9 cellular contexts compared by ENCODE assay signal in the genomic region with DNA sequence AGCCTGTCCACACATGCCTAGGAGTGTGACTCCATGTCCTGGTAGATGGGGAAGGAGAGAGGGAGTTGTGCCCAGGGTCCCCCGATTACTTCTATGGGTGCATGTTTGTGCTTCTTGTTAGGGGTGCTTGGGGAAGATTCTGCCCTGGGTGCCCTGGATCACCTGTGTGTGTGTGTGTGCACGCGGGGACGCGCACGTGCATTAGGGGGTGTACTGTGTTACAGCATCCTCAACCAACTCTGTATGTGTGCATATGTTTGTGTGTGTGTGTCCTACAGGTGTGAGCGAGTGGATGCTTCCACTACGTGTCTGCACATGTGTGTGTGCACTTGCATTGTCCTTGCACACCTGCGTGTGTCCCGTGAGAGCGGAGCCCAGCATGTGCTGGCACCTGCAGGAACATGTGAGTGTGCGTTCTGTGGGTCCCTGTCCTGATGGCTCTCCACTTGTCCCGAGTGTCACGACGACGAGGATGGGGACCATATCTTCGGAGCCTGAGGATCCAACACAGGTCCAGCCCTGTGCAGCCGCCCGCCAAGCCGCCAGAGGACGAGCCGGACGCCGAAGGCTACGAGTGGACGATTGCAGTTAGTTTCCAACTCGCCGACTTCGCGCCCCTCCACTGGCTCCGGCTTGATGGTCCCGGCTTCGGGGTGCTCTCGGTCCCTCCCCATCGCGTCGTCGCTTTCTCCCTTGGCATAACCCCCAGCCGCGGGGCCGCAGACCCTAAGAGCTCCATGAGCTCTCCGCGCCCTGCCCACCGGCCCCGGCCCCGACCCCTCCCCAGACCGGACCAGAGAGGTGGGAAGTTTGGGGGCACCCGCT. TPM values are rescaled to one million over a fixed set of nuclear protein-coding genes. Genes with fewer than 3 reads are reported as not detected.
A peak's percentile ranks its signal among the peaks of the same experiment; 100 is the strongest.
DNase-seq lines count a peak whose midpoint lies in the region; ATAC-seq and TF ChIP-seq lines count a peak whose summit lies in the region.
"Had no signal": no experiment of that assay in that cellular context is flagged by ENCODE, and none has a peak within 500 bp of the region (broad histone marks: within the 10 kb centered on the region; RNA-seq: fewer than 3 reads in every experiment).

No MANE protein-coding gene starts in this region.

- H3F3A ChIP-seq in PC-9 (ENCODE audit: insufficient read depth, low read depth) = no peaks in the 10 kb centered on the region

- H3K36me3 ChIP-seq in PC-9 (ENCODE audit: low read depth) = no peaks in the 10 kb centered on the region

- H3K9me3 Mint-ChIP-seq in MCF 10A (ENCODE audit: unreplicated experiment) = no peaks in the 10 kb centered on the region
- H3K9me3 Mint-ChIP-seq in stimulated activated naive B cell treated with anti-CD40 and anti-IgM and Interleukin-4, amounts not matched to agents 10 μg/mL and 1 μg/mL and 100 μg/mL, for 72 hours = no peaks in the 10 kb centered on the region

- CTCF ChIA-PET in MCF 10A (lab: Yijun Ruan, JAX) = interaction anchor here (1.7 kb wide), 1 partner anchor 33 kb away, joined by 9 read pairs; no protein-coding TSS in a partner anchor
- CTCF ChIA-PET in PC-9 (lab: Charles Lee) = interaction anchor here (0.7 kb wide), 1 partner anchor 211 kb away, joined by 14 read pairs; no protein-coding TSS in a partner anchor

- 0 out of 2 replicates have a peak, but pooled peaks cover 4% of the 10 kb centered on the region for H4K20me1 ChIP-seq in PC-9 (ENCODE audit: insufficient read depth)

- no peaks in the 10 kb centered on the region for H3K36me3 Mint-ChIP-seq in MCF 10A (ENCODE audit: insufficient read depth, unreplicated experiment)
- H3K36me3 Mint-ChIP-seq in stimulated activated naive B cell treated with anti-CD40 and anti-IgM and Interleukin-4, amounts not matched to agents 10 μg/mL and 1 μg/mL and 100 μg/mL, for 72 hours = no peaks in the 10 kb centered on the region

- H3K4me2 ChIP-seq in PC-9 = no peak overlapping the region

- intact Hi-C loops in MCF 10A (cut with micrococcal nuclease) (loop anchor here (10.0 kb wide), 1 partner anchor 68 kb away; no protein-coding TSS in a partner anchor), PC-9 (cut with micrococcal nuclease; ENCODE audit: unreplicated experiment) (no loop called here)

- H3K27ac Mint-ChIP-seq in MCF 10A (ENCODE audit: low read depth, unreplicated experiment) = no peak overlapping the region
- no peak overlapping the region for H3K27ac Mint-ChIP-seq in stimulated activated naive B cell treated with anti-CD40 and anti-IgM and Interleukin-4, amounts not matched to agents 10 μg/mL and 1 μg/mL and 100 μg/mL, for 72 hours

- no peaks in the 10 kb centered on the region for H3K4me1 Mint-ChIP-seq in MCF 10A (ENCODE audit: insufficient read depth, unreplicated experiment)
- peaks cover 5 to 14% of the 10 kb centered on the region in 2 donors for H3K4me1 Mint-ChIP-seq in stimulated activated naive B cell treated with anti-CD40 and anti-IgM and Interleukin-4, amounts not matched to agents 10 μg/mL and 1 μg/mL and 100 μg/mL, for 72 hours

- no peak overlapping the region for H3K27ac ChIP-seq in PC-9
- H3K27ac ChIP-seq: SK-N-MC had no signal

- peaks cover 62% of the 10 kb centered on the region for H3K27me3 Mint-ChIP-seq in MCF 10A (ENCODE audit: insufficient read depth, unreplicated experiment)
- peaks cover 21 to 39% of the 10 kb centered on the region in 2 donors for H3K27me3 Mint-ChIP-seq in stimulated activated naive B cell treated with anti-CD40 and anti-IgM and Interleukin-4, amounts not matched to agents 10 μg/mL and 1 μg/mL and 100 μg/mL, for 72 hours

- peak overlapping the region; percentile 56 for H3K4me3 Mint-ChIP-seq in MCF 10A (ENCODE audit: unreplicated experiment)
- H3K4me3 Mint-ChIP-seq in stimulated activated naive B cell treated with anti-CD40 and anti-IgM and Interleukin-4, amounts not matched to agents 10 μg/mL and 1 μg/mL and 100 μg/mL, for 72 hours = peak overlapping the region; percentile 44 to 77

- H3K27me3 ChIP-seq in PC-9 (ENCODE audit: insufficient read depth, low read depth) = peaks cover 70% of the 10 kb centered on the region

- ATAC-seq in left lobe of liver = peak; percentile 61
- peak; percentile 12 to 29 for ATAC-seq in stimulated activated naive B cell treated with anti-CD40 and anti-IgM and Interleukin-4, amounts not matched to agents 10 μg/mL and 1 μg/mL and 100 μg/mL, for 72 hours (replicated peaks)
- no peak for ATAC-seq in HG02970 (IDR thresholded peaks at IDR 0.05; ENCODE audit: low FRiP score, unreplicated experiment)

- H2AFZ ChIP-seq in PC-9 = no peak overlapping the region

- H3K4me1 ChIP-seq in PC-9 (replicated peaks; ENCODE audit: insufficient read depth) = no peaks in the 10 kb centered on the region

- POLR2A ChIA-PET in MCF 10A (lab: Yijun Ruan, JAX) (interaction anchor here (1.0 to 1.2 kb wide), 2 partner anchors 33 to 49 kb away, joined by 3 to 4 read pairs; no protein-coding TSS in a partner anchor), PC-9 (lab: Charles Lee; ENCODE audit: unreplicated experiment) (interaction anchor here (0.6 kb wide), 1 partner anchor 328 kb away, joined by 5 read pairs; no protein-coding TSS in a partner anchor)

- H3K4me3 ChIP-seq in HFF-Myc (replicated peaks; ENCODE audit: low read depth, low read length) = peak overlapping the region; percentile 32
- no peak overlapping the region for H3K4me3 ChIP-seq in PC-9

- H3K9me2 ChIP-seq in PC-9 (ENCODE audit: insufficient read depth) = no peaks in the 10 kb centered on the region

- no peaks in the 10 kb centered on the region for H3K79me2 ChIP-seq in PC-9 (ENCODE audit: low read depth)

- H3K9me3 ChIP-seq in PC-9 (ENCODE audit: insufficient read depth, low read depth) = no peaks in the 10 kb centered on the region

- DNase-seq in HFF-Myc (ENCODE audit: extremely low read depth, low read depth) (no peak), MCF 10A (ENCODE audit: unreplicated experiment) (no peak), left lobe of liver (ENCODE audit: low spot score) (no peak), PC-9 (no peak), NCI-H2171 treated with DMSO at 0.1 percent for 48 hours (lab: John Stamatoyannopoulos, UW) (no peak), UCSD-AML1 (lab: John Stamatoyannopoulos, UW; ENCODE audit: unreplicated experiment) (no peak)
- no peak for DNase-seq in stimulated activated naive B cell treated with anti-CD40 and anti-IgM and Interleukin-4, amounts not matched to agents 10 μg/mL and 1 μg/mL and 100 μg/mL, for 72 hours

- BruUV-seq in MCF 10A (replicated peaks; lab: Mats Ljungman, UMichigan) (no TSS peak), PC-9 (replicated peaks; lab: Mats Ljungman, UMichigan) (no TSS peak)

- TF ChIP-seq CTCF in HFF-Myc (IDR thresholded peaks at IDR 0.05; ENCODE audit: low read depth, low read length, missing control alignments) (no peak), MCF 10A (IDR thresholded peaks at IDR 0.05; ENCODE audit: unreplicated experiment) (no peak), PC-9 (conservative IDR thresholded peaks at IDR 0.05) (no peak)

RNA-seq across cellular contexts. Expression of a gene that starts 6.0 kb away (rescaled TPM):
- total RNA-seq in MCF 10A (2022) = 12.5 and 14.9 TPM in 2 replicates
- 5.7 TPM for total RNA-seq in left lobe of liver
- total RNA-seq in PC-9 (2021) = 13.8 and 18.6 TPM in 2 replicates

RNA-seq across cellular contexts. Expression of a gene that starts 14.2 kb away (rescaled TPM):
- total RNA-seq in MCF 10A (2022) (not detected in 2 replicates), left lobe of liver (0.38 TPM), PC-9 (2021) (not detected in 2 replicates)

RNA-seq across cellular contexts. Expression of a gene that starts 28.5 kb away (rescaled TPM):
- total RNA-seq in MCF 10A (2022) = not detected in 2 replicates
- not detected for total RNA-seq in left lobe of liver
- not detected in 2 replicates for total RNA-seq in PC-9 (2021)
